ENCODE assay signal across 9 cellular contexts in the genomic region with DNA sequence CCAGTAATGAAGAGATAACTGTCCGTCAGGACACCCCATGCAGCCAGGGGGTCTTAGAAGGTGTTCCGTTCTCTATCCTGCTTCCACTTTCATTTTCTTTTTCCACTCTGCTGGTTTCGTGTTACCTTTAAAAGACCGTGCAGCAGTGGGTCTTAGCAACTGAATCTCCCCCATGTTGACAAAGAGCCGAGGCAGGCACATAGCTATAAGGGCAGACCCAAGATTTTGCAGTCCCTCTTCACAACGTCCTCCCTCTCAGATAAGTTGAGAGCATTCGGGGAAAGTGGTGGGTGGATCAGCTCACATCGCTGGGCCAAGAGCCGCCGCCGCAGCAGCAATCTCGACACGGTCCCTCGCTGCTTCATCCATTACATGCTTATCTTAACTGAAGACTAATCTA.
DNase-seq lines count a peak whose midpoint lies in the region; ATAC-seq and TF ChIP-seq lines count a peak whose summit lies in the region.
"Had no signal": no experiment of that assay in that cellular context is flagged by ENCODE, and none has a peak within 500 bp of the region (broad histone marks: within the 10 kb centered on the region; RNA-seq: fewer than 3 reads in every experiment).

No MANE protein-coding gene starts in this region.

- H3K4me3 Mint-ChIP-seq in activated CD8-positive, alpha-beta T cell treated with anti-CD3 and anti-CD28 coated beads for 36 hours: peak overlapping the region; percentile 54

- no peaks in the 10 kb centered on the region for H3K36me3 Mint-ChIP-seq in activated CD8-positive, alpha-beta T cell treated with anti-CD3 and anti-CD28 coated beads for 36 hours (ENCODE audit: low read depth)

- H3K4me2 ChIP-seq in hepatocyte: peak overlapping the region; percentile 80

- no peaks in the 10 kb centered on the region for H3K4me1 Mint-ChIP-seq in activated CD8-positive, alpha-beta T cell treated with anti-CD3 and anti-CD28 coated beads for 36 hours (ENCODE audit: low read depth)

- H3K4me1 ChIP-seq in hepatocyte (ENCODE audit: insufficient read depth): peaks cover 49% of the 10 kb centered on the region
- H3K4me1 ChIP-seq in gastrocnemius medialis: peaks cover 6 to 8% of the 10 kb centered on the region in 2 donors

- H3K27ac ChIP-seq in hepatocyte (peak overlapping the region; percentile 88), gastrocnemius medialis (peak overlapping the region in 2 of 4 donors; percentile 10 to 37)
- H3K27ac ChIP-seq: BLaER1 treated with 17β-estradiol and CSF1 and Interleukin-3, amounts not matched to agents 10 nM and 100 nM had no signal

- H3K27me3 ChIP-seq in hepatocyte: no peaks in the 10 kb centered on the region
- H3K27me3 ChIP-seq in gastrocnemius medialis: no peaks in the 10 kb centered on the region
- H3K27me3 ChIP-seq: BLaER1 treated with 17β-estradiol and CSF1 and Interleukin-3, amounts not matched to agents 10 nM and 100 nM had no signal

- no peaks in the 10 kb centered on the region for H3K36me3 ChIP-seq in hepatocyte (replicated peaks; ENCODE audit: insufficient read depth, low read depth)
- no peaks in the 10 kb centered on the region for H3K36me3 ChIP-seq in gastrocnemius medialis
- H3K36me3 ChIP-seq: BLaER1 treated with 17β-estradiol and CSF1 and Interleukin-3, amounts not matched to agents 10 nM and 100 nM had no signal

- POLR2A ChIA-PET in activated CD8-positive, alpha-beta T cell treated with anti-CD3 and anti-CD28 coated beads for 36 hours (lab: Charles Lee): interaction anchor here (0.6 kb wide), 1 partner anchor 63 kb away, joined by 3 read pairs; no protein-coding TSS in a partner anchor

- H3K9me3 ChIP-seq in hepatocyte (ENCODE audit: low read depth): no peaks in the 10 kb centered on the region
- no peaks in the 10 kb centered on the region for H3K9me3 ChIP-seq in gastrocnemius medialis
- H3K9me3 ChIP-seq: BLaER1 treated with 17β-estradiol and CSF1 and Interleukin-3, amounts not matched to agents 10 nM and 100 nM had no signal

- TF ChIP-seq POLR2A in gastrocnemius medialis (IDR thresholded peaks at IDR 0.05): no peak

- no peak for ATAC-seq in activated CD8-positive, alpha-beta T cell treated with anti-CD3 and anti-CD28 coated beads for 36 hours
- ATAC-seq in gastrocnemius medialis: peak in 1 of 2 donors; percentile 84
- no peak for ATAC-seq in GM18502 (IDR thresholded peaks at IDR 0.05; ENCODE audit: poor library complexity, unreplicated experiment)

- no peaks in the 10 kb centered on the region for H3K79me2 ChIP-seq in hepatocyte

- in situ Hi-C loops in gastrocnemius medialis (cut with MboI; ENCODE audit: low sequenced_read_pairs in 4 of 4): no loop called here

- intact Hi-C loops in activated CD8-positive, alpha-beta T cell treated with anti-CD3 and anti-CD28 coated beads for 36 hours (cut with micrococcal nuclease): no loop called here
- intact Hi-C loops in gastrocnemius medialis (cut with DNase I; ENCODE audit: low total_unique reads): no loop called here

- no peaks in the 10 kb centered on the region for H4K20me1 ChIP-seq in hepatocyte (ENCODE audit: insufficient read depth, poor library complexity, severe bottlenecking)
- H4K20me1 ChIP-seq: BLaER1 treated with 17β-estradiol and CSF1 and Interleukin-3, amounts not matched to agents 10 nM and 100 nM had no signal

- WGBS in hepatocyte (ENCODE audit: low lambda C conversion rate, missing lambda C conversion rate): 23% methylated on average over 14 of the region's 14 CpGs

- CTCF ChIA-PET in activated CD8-positive, alpha-beta T cell treated with anti-CD3 and anti-CD28 coated beads for 36 hours (lab: Charles Lee): no interaction called here

- peak overlapping the region; percentile 48 for H3K27ac Mint-ChIP-seq in activated CD8-positive, alpha-beta T cell treated with anti-CD3 and anti-CD28 coated beads for 36 hours

- H3K9me3 Mint-ChIP-seq in activated CD8-positive, alpha-beta T cell treated with anti-CD3 and anti-CD28 coated beads for 36 hours: no peaks in the 10 kb centered on the region

- H3K9me2 ChIP-seq in hepatocyte (replicated peaks; ENCODE audit: insufficient read depth): no peaks in the 10 kb centered on the region

- H2AFZ ChIP-seq in hepatocyte: peak overlapping the region; percentile 77

- peaks cover 1% of the 10 kb centered on the region for H3K27me3 Mint-ChIP-seq in activated CD8-positive, alpha-beta T cell treated with anti-CD3 and anti-CD28 coated beads for 36 hours

- no peak for TF ChIP-seq CTCF in activated CD8-positive, alpha-beta T cell treated with anti-CD3 and anti-CD28 coated beads for 36 hours (IDR thresholded peaks at IDR 0.05)
- TF ChIP-seq CTCF in hepatocyte (IDR thresholded peaks at IDR 0.05; ENCODE audit: poor library complexity): no peak
- no peak for TF ChIP-seq CTCF in gastrocnemius medialis (IDR thresholded peaks at IDR 0.05 in 4 of 5, conservative IDR thresholded peaks at IDR 0.05 in 1 of 5)

- H3K4me3 ChIP-seq in hepatocyte: peak overlapping the region; percentile 40
- peak overlapping the region; percentile 55 to 74 (median 60) for H3K4me3 ChIP-seq in gastrocnemius medialis
- H3K4me3 ChIP-seq: BLaER1 treated with 17β-estradiol and CSF1 and Interleukin-3, amounts not matched to agents 10 nM and 100 nM had no signal

- DNase-seq in NCI-H2107 treated with DMSO at 0.1 percent for 48 hours (lab: John Stamatoyannopoulos, UW; ENCODE audit: unreplicated experiment) (peak; percentile 57), NCI-H2107 (lab: John Stamatoyannopoulos, UW) (no peak), hepatocyte (ENCODE audit: low spot score) (peak; percentile 32), gastrocnemius medialis (no peak), RKO (ENCODE audit: low spot score) (no peak), NCI-H2171 (lab: John Stamatoyannopoulos, UW) (no peak)
- DNase-seq in activated CD8-positive, alpha-beta T cell treated with anti-CD3 and anti-CD28 coated beads for 36 hours: no peak

Comparison
In these comparisons a context has a peak if more than half of its experiments do, and no peak if none do; other contexts are left out.
1. DNase-seq: peak in NCI-H2107 treated with DMSO at 0.1 percent for 48 hours (single experiment) and hepatocyte (single experiment); none in NCI-H2107 (single experiment), activated CD8-positive, alpha-beta T cell treated with anti-CD3 and anti-CD28 coated beads for 36 hours (single experiment), gastrocnemius medialis (0 of 2), RKO (single experiment) and NCI-H2171 (single experiment).